Comparison of ENCODE assay signal across 19 cellular contexts in the genomic region with DNA sequence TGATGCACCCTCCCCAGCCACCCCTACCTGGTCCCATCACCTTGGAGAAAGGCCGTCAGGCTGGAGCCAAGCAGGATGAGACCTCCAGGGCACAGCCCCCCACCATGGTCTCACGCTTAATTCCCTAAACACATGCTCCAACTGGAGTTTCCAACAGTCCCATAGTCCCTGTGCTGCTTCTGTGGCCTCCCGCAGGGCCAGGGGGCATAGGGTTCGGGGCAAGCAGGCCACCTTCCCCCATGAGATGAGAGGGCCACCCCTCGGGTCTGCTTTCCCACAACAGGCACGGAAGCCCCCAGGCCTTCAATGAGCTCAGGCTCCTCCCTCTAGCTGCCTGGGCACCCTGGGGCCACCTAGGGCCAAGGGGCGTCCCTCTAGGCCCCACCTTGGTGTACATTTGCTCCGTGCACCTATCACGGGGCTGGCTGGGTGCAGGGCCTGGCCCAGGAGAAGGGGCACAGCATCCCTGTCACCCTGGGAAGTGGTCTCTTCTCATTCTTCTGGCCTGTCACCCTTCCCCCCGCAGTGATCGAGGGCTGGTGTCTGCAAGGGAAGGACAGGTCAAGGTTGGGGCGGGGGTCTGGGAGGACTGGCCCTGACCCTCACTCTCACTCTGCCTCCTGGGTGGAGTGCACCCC. TPM values are rescaled to one million over a fixed set of nuclear protein-coding genes. Genes with fewer than 3 reads are reported as not detected.
DNase-seq lines count a peak whose midpoint lies in the region; ATAC-seq and TF ChIP-seq lines count a peak whose summit lies in the region.
"Had no signal": no experiment of that assay in that cellular context is flagged by ENCODE, and none has a peak within 500 bp of the region (broad histone marks: within the 10 kb centered on the region; RNA-seq: fewer than 3 reads in every experiment).

No MANE protein-coding gene starts in this region.

- H3K4me1 Mint-ChIP-seq in neural progenitor cell = no peaks in the 10 kb centered on the region
- H3K4me1 Mint-ChIP-seq: CD4-positive, alpha-beta memory T cell had no signal

- H3K27me3 ChIP-seq in cardiac muscle cell = no peaks in the 10 kb centered on the region
- H3K27me3 ChIP-seq in neuronal stem cell (ENCODE audit: control insufficient read depth in 3 of 3, insufficient read depth in 3 of 3, low read depth in 1 of 3, low read length in 3 of 3) = peaks cover 0 to 6% (median 0%) of the 10 kb centered on the region in 3 experiments
- H3K27me3 ChIP-seq in upper lobe of right lung = no peaks in the 10 kb centered on the region
- no peaks in the 10 kb centered on the region for H3K27me3 ChIP-seq in neural progenitor cell

- H3K27ac ChIP-seq in cardiac muscle cell = peak overlapping the region; percentile 48
- H3K27ac ChIP-seq in neuronal stem cell (replicated peaks; ENCODE audit: low read length) = no peak overlapping the region
- H3K27ac ChIP-seq in upper lobe of right lung = no peak overlapping the region
- H3K27ac ChIP-seq in neural progenitor cell = no peak overlapping the region

- peak overlapping the region; percentile 86 for H2AK5ac ChIP-seq in neuronal stem cell (ENCODE audit: low read depth, low read length)

- no peaks in the 10 kb centered on the region for H3F3A ChIP-seq in neural progenitor cell (ENCODE audit: low read depth)

- H3K9ac ChIP-seq in neuronal stem cell (ENCODE audit: low read depth, low read length, poor library complexity) = no peak overlapping the region
- H3K9ac ChIP-seq in neural progenitor cell = no peak overlapping the region

- H2BK12ac ChIP-seq in neuronal stem cell (ENCODE audit: low read length) = no peak overlapping the region

- no peak overlapping the region for H3K4me3 Mint-ChIP-seq in neural progenitor cell
- H3K4me3 Mint-ChIP-seq: CD4-positive, alpha-beta memory T cell; HFFc6 had no signal

- peak overlapping the region; percentile 71 for H3K14ac ChIP-seq in neuronal stem cell (ENCODE audit: low read length)

- no peak overlapping the region for H2BK15ac ChIP-seq in neuronal stem cell (ENCODE audit: low read length)

- intact Hi-C loops in Right ventricle myocardium superior (cut with DNase I) (no loop called here), left cardiac atrium (cut with DNase I) (no loop called here), upper lobe of right lung (cut with DNase I) (no loop called here), sciatic nerve (cut with DNase I) (no loop called here)

- no peaks in the 10 kb centered on the region for H3K36me3 ChIP-seq in cardiac muscle cell
- no peaks in the 10 kb centered on the region for H3K36me3 ChIP-seq in neuronal stem cell (replicated peaks in 1 of 2; ENCODE audit: control insufficient read depth in 2 of 2, insufficient read depth in 2 of 2, low read length in 2 of 2)
- H3K36me3 ChIP-seq in upper lobe of right lung = no peaks in the 10 kb centered on the region
- no peaks in the 10 kb centered on the region for H3K36me3 ChIP-seq in neural progenitor cell

- H3K4me3 ChIP-seq in cardiac muscle cell (no peak overlapping the region), neuronal stem cell (ENCODE audit: low read length in 2 of 2) (no peak overlapping the region), upper lobe of right lung (no peak overlapping the region), neural progenitor cell (no peak overlapping the region)

- H3K36me3 Mint-ChIP-seq in neural progenitor cell = no peaks in the 10 kb centered on the region
- H3K36me3 Mint-ChIP-seq: CD4-positive, alpha-beta memory T cell had no signal

- H3K27me3 Mint-ChIP-seq in neural progenitor cell (ENCODE audit: insufficient read depth, low read depth) = peaks cover 3% of the 10 kb centered on the region
- H3K27me3 Mint-ChIP-seq: CD4-positive, alpha-beta memory T cell had no signal

- no peak overlapping the region for H3K4me2 ChIP-seq in neuronal stem cell (ENCODE audit: insufficient read depth, low read length, poor library complexity, severe bottlenecking)
- H3K4me2 ChIP-seq in neural progenitor cell = no peak overlapping the region

- peaks cover 4% of the 10 kb centered on the region for H3K79me1 ChIP-seq in neuronal stem cell (ENCODE audit: low read depth, low read length)

- H4K20me1 ChIP-seq in neural progenitor cell (ENCODE audit: low read depth) = no peaks in the 10 kb centered on the region

- no peaks in the 10 kb centered on the region for H3K9me3 ChIP-seq in cardiac muscle cell (ENCODE audit: low read depth)
- no peaks in the 10 kb centered on the region for H3K9me3 ChIP-seq in neuronal stem cell (replicated peaks in 1 of 2; ENCODE audit: control insufficient read depth in 2 of 2, insufficient read depth in 1 of 2, low read depth in 1 of 2, low read length in 2 of 2)
- no peaks in the 10 kb centered on the region for H3K9me3 ChIP-seq in upper lobe of right lung
- H3K9me3 ChIP-seq in neural progenitor cell (ENCODE audit: low read depth) = no peaks in the 10 kb centered on the region

- H3K4ac ChIP-seq in neuronal stem cell (ENCODE audit: low read length) = peak overlapping the region; percentile 37

- peak overlapping the region; percentile 24 for H2BK5ac ChIP-seq in neuronal stem cell (ENCODE audit: low read length)

- peak overlapping the region; percentile 57 for H3K18ac ChIP-seq in neuronal stem cell (ENCODE audit: low read length)

- peak overlapping the region; percentile 85 for H3K23ac ChIP-seq in neuronal stem cell (ENCODE audit: low read depth, low read length, poor library complexity)

- H4K8ac ChIP-seq in neuronal stem cell (ENCODE audit: low read depth, low read length) = no peak overlapping the region

- ATAC-seq in Right ventricle myocardium superior (ENCODE audit: poor library complexity) (no peak), left cardiac atrium (no peak), upper lobe of right lung (no peak), sciatic nerve (no peak)
- ATAC-seq in stimulated activated naive CD8-positive, alpha-beta T cell treated with anti-CD3 and anti-CD28 coated beads, Interleukin-15, Interleukin-2, amounts not matched to agents 100 U/mL and 50 U/mL, for 24 hours = no peak

- no peak overlapping the region for H4K91ac ChIP-seq in neuronal stem cell (ENCODE audit: low read depth, low read length, poor library complexity)

- H2BK120ac ChIP-seq in neuronal stem cell (ENCODE audit: low read depth, low read length) = no peak overlapping the region

- no peaks in the 10 kb centered on the region for H3K79me2 ChIP-seq in neural progenitor cell (ENCODE audit: low read depth)

- no peak overlapping the region for H3K27ac Mint-ChIP-seq in neural progenitor cell
- H3K27ac Mint-ChIP-seq: CD4-positive, alpha-beta memory T cell; HFFc6 had no signal

- H2AFZ ChIP-seq in neuronal stem cell (ENCODE audit: low read length) (no peak overlapping the region), neural progenitor cell (replicated peaks) (no peak overlapping the region)

- H3K9me3 Mint-ChIP-seq in neural progenitor cell = no peaks in the 10 kb centered on the region
- H3K9me3 Mint-ChIP-seq: CD4-positive, alpha-beta memory T cell; HFFc6 had no signal

- TF ChIP-seq CTCF in cardiac muscle cell (IDR thresholded peaks at IDR 0.05; ENCODE audit: low read depth, low read length) (no peak), upper lobe of right lung (IDR thresholded peaks at IDR 0.05) (no peak), neural progenitor cell (IDR thresholded peaks at IDR 0.05) (no peak)

- DNase-seq in cardiac muscle cell (ENCODE audit: low read depth in 1 of 2, low spot score in 1 of 2) = no peak
- no peak for DNase-seq in Right ventricle myocardium superior
- peak; percentile 17 for DNase-seq in left cardiac atrium
- no peak for DNase-seq in neuronal stem cell (ENCODE audit: low spot score)
- peak; percentile 57 for DNase-seq in upper lobe of right lung
- no peak for DNase-seq in stimulated activated naive CD8-positive, alpha-beta T cell treated with anti-CD3 and anti-CD28 coated beads, Interleukin-15, Interleukin-2, amounts not matched to agents 100 U/mL and 50 U/mL, for 24 hours
- no peak for DNase-seq in neural progenitor cell (ENCODE audit: low spot score)
- no peak for DNase-seq in sciatic nerve (ENCODE audit: low spot score)
- DNase-seq: DMS79 treated with DMSO at 0.1 percent for 48 hours, GOT3, HFFc6, NCI-H146, NCI-H2081 treated with DMSO at 0.1 percent for 48 hours, NCI-H226, NCI-H526, OCI-M1, RPMI8226 had no signal

- H3K4me1 ChIP-seq in cardiac muscle cell (ENCODE audit: low read depth) (peaks cover 21% of the 10 kb centered on the region), neuronal stem cell (ENCODE audit: control insufficient read depth in 2 of 2, insufficient read depth in 1 of 2, low read depth in 1 of 2, low read length in 2 of 2) (peaks cover 0 to 2% of the 10 kb centered on the region in 2 donors), upper lobe of right lung (no peaks in the 10 kb centered on the region), neural progenitor cell (no peaks in the 10 kb centered on the region)

- no CpG with 5 or more reads among the region's 12 CpGs for WGBS in neuronal stem cell (ENCODE audit: extremely low coverage in 2 of 2, insufficient read length in 2 of 2, insufficient replicate concordance in 1 of 2), 2 donors

RNA-seq across cellular contexts. Expression of a gene that starts 42.4 kb away (rescaled TPM):
- total RNA-seq in cardiac muscle cell (32.4 and 43.2 TPM in 2 replicates), Right ventricle myocardium superior (6.2 TPM), left cardiac atrium (1 to 10 TPM; 9.0 to 9.5 TPM), upper lobe of right lung (22.8 TPM), neural progenitor cell (ENCODE audit: low replicate concordance) (13.7 and 24.9 TPM in 2 replicates), sciatic nerve (18.1 TPM)
- polyA plus RNA-seq in cardiac muscle cell = 16.4 and 18.5 TPM in 2 replicates
- 13.5 TPM for polyA plus RNA-seq in neuronal stem cell (2013, experiment 1 of 2)
- polyA plus RNA-seq in neuronal stem cell (2013, experiment 2 of 2) = 13.3 TPM

RNA-seq across cellular contexts. Expression of a gene that starts 52.5 kb away (rescaled TPM):
- total RNA-seq in cardiac muscle cell (6.7 and 17.9 TPM in 2 replicates), Right ventricle myocardium superior (0.32 TPM), left cardiac atrium (under 1 TPM; 0.42 to 0.88 TPM), upper lobe of right lung (2.6 TPM), neural progenitor cell (ENCODE audit: low replicate concordance) (2.9 and 5.0 TPM in 2 replicates), sciatic nerve (1.2 TPM)
- polyA plus RNA-seq in cardiac muscle cell = 11.8 and 15.0 TPM in 2 replicates
- polyA plus RNA-seq in neuronal stem cell (2013, experiment 1 of 2) = 4.1 TPM
- 3.7 TPM for polyA plus RNA-seq in neuronal stem cell (2013, experiment 2 of 2)
- total RNA-seq: HT1080 had no signal

Comparison
In these comparisons a context has a peak if more than half of its experiments do, and no peak if none do; other contexts are left out.
1. DNase-seq: peak in left cardiac atrium (single experiment) and upper lobe of right lung (single experiment); none in cardiac muscle cell (0 of 2), Right ventricle myocardium superior (single experiment), neuronal stem cell (single experiment), stimulated activated naive CD8-positive, alpha-beta T cell treated with anti-CD3 and anti-CD28 coated beads, Interleukin-15, Interleukin-2, amounts not matched to agents 100 U/mL and 50 U/mL, for 24 hours (single experiment), neural progenitor cell (single experiment) and sciatic nerve (single experiment).